ENCODE assay signal across 15 cellular contexts in genomic region chr17:49783051-49783715, GRCh38. TPM values are rescaled to one million over a fixed set of nuclear protein-coding genes. Genes with fewer than 3 reads are reported as not detected.
A peak's percentile ranks its signal among the peaks of the same experiment; 100 is the strongest.
DNase-seq lines count a peak whose midpoint lies in the region; ATAC-seq and TF ChIP-seq lines count a peak whose summit lies in the region.
"Had no signal": no experiment of that assay in that cellular context is flagged by ENCODE, and none has a peak within 500 bp of the region (broad histone marks: within the 10 kb centered on the region; RNA-seq: fewer than 3 reads in every experiment).

No MANE protein-coding gene starts in this region.

- H3K4me1 ChIP-seq in osteoblast (ENCODE audit: insufficient read depth, low read length): peaks cover 31% of the 10 kb centered on the region
- peaks cover 6% of the 10 kb centered on the region; the same call in 1 of the 2 replicates for H3K4me1 ChIP-seq in MM.1S (ENCODE audit: low read length)

- H3K4me3 ChIP-seq in fibroblast of the aortic adventitia (ENCODE audit: low read depth, low read length): no peak overlapping the region
- H3K4me3 ChIP-seq in osteoblast (ENCODE audit: insufficient read depth, low read length): no peak overlapping the region
- H3K4me3 ChIP-seq in MM.1S (ENCODE audit: low read length): no peak overlapping the region
- H3K4me3 ChIP-seq: Peyer's patch had no signal

- H3K9me3 ChIP-seq in osteoblast (ENCODE audit: low read depth, low read length) (no peaks in the 10 kb centered on the region), MM.1S (replicated peaks; ENCODE audit: insufficient read depth, low read length) (no peaks in the 10 kb centered on the region)
- H3K9me3 ChIP-seq: neutrophil, Peyer's patch had no signal

- no peaks in the 10 kb centered on the region for H3K9me2 ChIP-seq in MM.1S (replicated peaks; ENCODE audit: insufficient read depth, low read length)

- peak; percentile 79 for DNase-seq in D341Med (ENCODE audit: low spot score)
- DNase-seq in NCI-H2227 (lab: John Stamatoyannopoulos, UW; ENCODE audit: unreplicated experiment): peak; percentile 62
- peak; percentile 32 for DNase-seq in fibroblast of the aortic adventitia (ENCODE audit: low read depth)
- no peak for DNase-seq in osteoblast (ENCODE audit: insufficient read length, low spot score, missing footprints)
- no peak for DNase-seq in activated T-cell treated with anti-CD3 and anti-CD28 coated beads, Interleukin-2, amount 50 U/mL, for 1 hour
- no peak for DNase-seq in MM.1S
- DNase-seq: activated CD4-positive, alpha-beta T cell treated with anti-CD3 and anti-CD28 coated beads, Interleukin-2, amount 10 ng/mL, durations not matched to agents 24 days and 14 days; left cardiac atrium; Peyer's patch; stimulated activated CD4-positive, alpha-beta T cell treated with anti-CD3 and anti-CD28 coated beads, Interleukin-12 subunit alpha, Interleukin-12 subunit beta, amount 100 ng/mL, for 4 hours had no signal

- H3K27me3 ChIP-seq in osteoblast (ENCODE audit: insufficient read depth, low read length) (no peaks in the 10 kb centered on the region), MM.1S (replicated peaks; ENCODE audit: insufficient read depth, low read length) (no peaks in the 10 kb centered on the region)
- H3K27me3 ChIP-seq: neutrophil, Peyer's patch had no signal

- H3K79me2 ChIP-seq in osteoblast (ENCODE audit: insufficient read depth, low read length) (no peaks in the 10 kb centered on the region), MM.1S (ENCODE audit: low read length) (peaks cover 9% of the 10 kb centered on the region)

- ATAC-seq in HG03135 (IDR thresholded peaks at IDR 0.05; ENCODE audit: unreplicated experiment): no peak
- ATAC-seq in GM21360 (IDR thresholded peaks at IDR 0.05; ENCODE audit: unreplicated experiment): no peak
- ATAC-seq: activated T-helper 17 cell treated with anti-CD3 and anti-CD28 coated beads, Interleukin-2, amount 50 U/mL, for 72 hours had no signal

- TF ChIP-seq CTCF in fibroblast of the aortic adventitia (IDR thresholded peaks at IDR 0.05; ENCODE audit: insufficient read depth, low read length): no peak
- no peak for TF ChIP-seq CTCF in osteoblast (IDR thresholded peaks at IDR 0.05; ENCODE audit: extremely low read depth, low read depth, low read length)
- no peak for TF ChIP-seq CTCF in MM.1S (IDR thresholded peaks at IDR 0.05; ENCODE audit: low read length)

- H2AFZ ChIP-seq in osteoblast (ENCODE audit: low read length) (peak overlapping the region; percentile 66), MM.1S (ENCODE audit: low read length) (no peak overlapping the region)

- H4K20me1 ChIP-seq in osteoblast (ENCODE audit: insufficient read depth, low read length) (no peaks in the 10 kb centered on the region), MM.1S (ENCODE audit: insufficient read depth, low read length) (no peaks in the 10 kb centered on the region)

- H3F3A ChIP-seq in MM.1S (ENCODE audit: insufficient read depth, low read length): peaks cover 5% of the 10 kb centered on the region

- no peaks in the 10 kb centered on the region for H3K36me3 ChIP-seq in osteoblast (ENCODE audit: insufficient read depth, low read length)
- H3K36me3 ChIP-seq in MM.1S (replicated peaks; ENCODE audit: insufficient read depth, low read length): no peaks in the 10 kb centered on the region
- H3K36me3 ChIP-seq: neutrophil, Peyer's patch had no signal

- no peak overlapping the region for H3K9ac ChIP-seq in MM.1S (ENCODE audit: low read length)
- H3K9ac ChIP-seq: KMS-11 had no signal

- H3K27ac ChIP-seq in osteoblast (ENCODE audit: low read depth, low read length) (no peak overlapping the region), MM.1S (ENCODE audit: low read length) (no peak overlapping the region)
- H3K27ac ChIP-seq: KMS-11, neutrophil had no signal

- H3K4me2 ChIP-seq in osteoblast (ENCODE audit: insufficient read depth, low read length) (no peak overlapping the region), MM.1S (ENCODE audit: low read depth, low read length) (no peak overlapping the region)
- H3K4me2 ChIP-seq: KMS-11 had no signal

RNA-seq across cellular contexts. Expression of gene KAT7, which starts 5.3 kb away (rescaled TPM):
- total RNA-seq in fibroblast of the aortic adventitia (ENCODE audit: low replicate concordance) (21.5 and 33.5 TPM in 2 replicates), osteoblast (50.7 and 51.4 TPM in 2 replicates)

RNA-seq across cellular contexts. Expression of gene FAM117A, which starts 19.3 kb away (rescaled TPM):
- 1.1 TPM in 2 replicates for total RNA-seq in fibroblast of the aortic adventitia (ENCODE audit: low replicate concordance)
- total RNA-seq in osteoblast: 5.3 and 8.7 TPM in 2 replicates

Comparison
In these comparisons a context has a peak if more than half of its experiments do, and no peak if none do; other contexts are left out.
1. DNase-seq: peak in D341Med (single experiment), NCI-H2227 (single experiment) and fibroblast of the aortic adventitia (single experiment); none in osteoblast (single experiment), activated T-cell treated with anti-CD3 and anti-CD28 coated beads, Interleukin-2, amount 50 U/mL, for 1 hour (single experiment) and MM.1S (single experiment).